In genomic region chr17:50310455-50311111, GRCh38 we compare ENCODE assay signal across 4 cellular contexts.
TF ChIP-seq lines count a peak whose summit lies in the region.

No MANE protein-coding gene starts in this region.

TF ChIP-seq in SK-N-SH treated with all-trans-retinoic acid at 6 μM for 48 hours, 23 proteins besides CTCF, POLR2A, EP300 and RAD21 (continues in another document):
- TF ChIP-seq ARNTL (CRISPR knock-in tag; IDR thresholded peaks at IDR 0.05; ENCODE audit: borderline replicate concordance, low read depth) (no peak), ZC3H10 (CRISPR knock-in tag; IDR thresholded peaks at IDR 0.05) (no peak), TSHZ2 (CRISPR knock-in tag; IDR thresholded peaks at IDR 0.05) (no peak), POU6F1 (CRISPR knock-in tag; IDR thresholded peaks at IDR 0.05; ENCODE audit: borderline replicate concordance, low read depth) (no peak)

TF ChIP-seq in SK-N-SH, 30 proteins besides CTCF, POLR2A, EP300 and RAD21 (continues in another document):
- TF ChIP-seq REST (IDR thresholded peaks at IDR 0.05; ENCODE audit: low read depth, low read length) (no peak), SIN3A (IDR thresholded peaks at IDR 0.05; ENCODE audit: borderline replicate concordance, low read depth, low read length) (no peak), EZH2phosphoT487 (IDR thresholded peaks at IDR 0.05; ENCODE audit: borderline replicate concordance, low read depth) (no peak), ZBTB33 (IDR thresholded peaks at IDR 0.05; ENCODE audit: borderline replicate concordance, low read depth) (no peak), PBX3 (IDR thresholded peaks at IDR 0.05) (no peak), ELF1 (IDR thresholded peaks at IDR 0.05) (no peak), USF2 (IDR thresholded peaks at IDR 0.05; ENCODE audit: borderline replicate concordance, low read depth, low read length) (no peak)

TF ChIP-seq in K562, 482 proteins besides CTCF, POLR2A, EP300 and RAD21:
- no peak for TF ChIP-seq E2F3 (CRISPR knock-in tag; IDR thresholded peaks at IDR 0.05)
- peak; percentile 55; the same call in 1 of the 2 replicates for TF ChIP-seq CTBP1 (IDR thresholded peaks at IDR 0.05; ENCODE audit: borderline replicate concordance)
- TF ChIP-seq JUND (IDR thresholded peaks at IDR 0.05; ENCODE audit: borderline replicate concordance, low read depth, low read length), result no peak
- 0 out of 3 replicates have a peak, but pooled peaks have one; percentile 9 for TF ChIP-seq JUND (tag; IDR thresholded peaks at IDR 0.05; ENCODE audit: borderline replicate concordance, low read depth, low read length)
- no peak for TF ChIP-seq ZNF274 (IDR thresholded peaks at IDR 0.05; ENCODE audit: borderline replicate concordance, low read depth, low read length)
- no peak for TF ChIP-seq ZNF324 (CRISPR knock-in tag; IDR thresholded peaks at IDR 0.05)
- TF ChIP-seq ESRRA (IDR thresholded peaks at IDR 0.05; ENCODE audit: borderline replicate concordance, low read depth), result peak; percentile 75
- peak; percentile 44 for TF ChIP-seq FOSL1 (tag; conservative IDR thresholded peaks at IDR 0.05)
- TF ChIP-seq ILK (tag; IDR thresholded peaks at IDR 0.05; ENCODE audit: borderline replicate concordance, low read depth), result no peak
- TF ChIP-seq CBFA2T3 (IDR thresholded peaks at IDR 0.05), result peak; percentile 21; the same call in 1 of the 2 replicates
- TF ChIP-seq RBM39 (optimal IDR thresholded peaks at IDR 0.05; ENCODE audit: low read depth, low read length), result no peak
- no peak for TF ChIP-seq DDX20 (tag; IDR thresholded peaks at IDR 0.05; ENCODE audit: low read depth)
- no peak for TF ChIP-seq STAG1 (CRISPR knock-in tag; IDR thresholded peaks at IDR 0.05; ENCODE audit: borderline replicate concordance)
- TF ChIP-seq XRCC3 (IDR thresholded peaks at IDR 0.05), result no peak
- no peak for TF ChIP-seq ZNF347 (CRISPR knock-in tag; IDR thresholded peaks at IDR 0.05; ENCODE audit: low read depth)
- TF ChIP-seq RFX1 (IDR thresholded peaks at IDR 0.05), result no peak

TF ChIP-seq in HEK293T, 16 proteins besides CTCF, POLR2A, EP300 and RAD21:
- no peak for TF ChIP-seq SP1 (IDR thresholded peaks at IDR 0.05)
- TF ChIP-seq CTBP1 (IDR thresholded peaks at IDR 0.05; ENCODE audit: borderline replicate concordance), result no peak
- TF ChIP-seq HDGF (IDR thresholded peaks at IDR 0.05; ENCODE audit: borderline replicate concordance), result no peak
- no peak for TF ChIP-seq FOXA1 (IDR thresholded peaks at IDR 0.05)
- TF ChIP-seq ZNF384 (IDR thresholded peaks at IDR 0.05), result no peak
- TF ChIP-seq PKNOX1 (IDR thresholded peaks at IDR 0.05), result no peak
- no peak for TF ChIP-seq L3MBTL2 (conservative IDR thresholded peaks at IDR 0.05)
- TF ChIP-seq BHLHE40 (IDR thresholded peaks at IDR 0.05; ENCODE audit: borderline replicate concordance), result no peak
